In the genomic region with DNA sequence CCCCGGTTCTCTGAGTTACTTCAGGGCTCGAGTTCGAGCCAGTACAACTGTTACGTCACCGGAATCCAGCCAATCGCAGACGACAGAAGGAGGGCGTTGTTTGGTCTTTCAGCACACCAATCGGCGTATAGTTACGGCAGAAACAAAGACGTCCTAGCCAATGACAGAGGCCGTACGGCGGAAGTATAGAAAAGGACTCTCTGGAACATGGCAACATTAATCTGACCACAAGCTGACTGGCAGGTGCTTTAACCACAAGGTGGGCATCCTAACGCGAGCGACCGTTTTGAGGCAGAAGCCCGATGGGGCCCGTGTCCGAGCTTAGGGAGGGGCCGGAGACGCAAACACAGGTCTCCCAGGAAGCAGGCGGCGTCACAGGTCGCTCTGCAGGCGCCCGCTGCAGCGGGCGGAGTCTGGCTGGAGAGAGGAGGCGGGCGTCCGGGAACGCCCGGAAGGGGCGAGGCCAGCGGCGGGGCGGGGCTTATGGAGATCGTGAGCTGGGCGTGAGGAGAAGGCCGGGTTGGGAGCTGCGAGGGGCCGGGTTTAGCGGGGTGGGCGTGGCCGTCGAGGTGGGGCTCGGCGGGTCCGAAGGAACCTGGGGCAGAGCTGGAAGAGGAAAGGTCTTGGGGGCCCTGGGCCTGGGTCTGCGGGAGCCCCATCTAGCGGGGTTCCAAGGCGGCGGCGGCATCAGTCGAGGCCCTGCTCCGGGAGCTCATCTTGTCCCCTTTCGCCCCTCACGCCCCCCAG, we compare ENCODE assay signal across 8 cellular contexts. TPM values are rescaled to one million over a fixed set of nuclear protein-coding genes. Genes with fewer than 3 reads are reported as not detected.
DNase-seq lines count a peak whose midpoint lies in the region; ATAC-seq and TF ChIP-seq lines count a peak whose summit lies in the region.

A gene with protein sequence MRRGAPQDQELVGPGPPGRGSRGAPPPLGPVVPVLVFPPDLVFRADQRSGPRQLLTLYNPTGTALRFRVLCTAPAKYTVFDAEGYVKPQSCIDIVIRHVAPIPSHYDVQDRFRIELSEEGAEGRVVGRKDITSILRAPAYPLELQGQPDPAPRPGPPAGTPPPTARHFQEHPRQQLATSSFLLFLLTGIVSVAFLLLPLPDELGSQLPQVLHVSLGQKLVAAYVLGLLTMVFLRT (plus strand): TSS at position 558 of the 747 bp plus-strand sequence. CDS start 252 bp downstream, outside the sequence.

- ATAC-seq in GM19395 (IDR thresholded peaks at IDR 0.05; ENCODE audit: unreplicated experiment), result peak; percentile 95
- ATAC-seq in HG03565 (IDR thresholded peaks at IDR 0.05; ENCODE audit: unreplicated experiment), result peak; percentile 85
- peak; percentile 92 for ATAC-seq in left lobe of liver

- H3K4me3 Mint-ChIP-seq in CD14-positive monocyte, result peak within 1 kb of the TSS; percentile 93 to 97
- H3K4me3 Mint-ChIP-seq in dendritic cell treated with granulocyte-macrophage colony-stimulating factor and Interleukin-4, amounts not matched to agents 40 ng/mL and 50 ng/mL, for 4 days, result peak within 1 kb of the TSS; percentile 96

- H3K4me1 Mint-ChIP-seq in CD14-positive monocyte, result peaks cover 19% of the 10 kb centered on the region
- peaks cover 38% of the 10 kb centered on the region for H3K4me1 Mint-ChIP-seq in dendritic cell treated with granulocyte-macrophage colony-stimulating factor and Interleukin-4, amounts not matched to agents 40 ng/mL and 50 ng/mL, for 4 days (ENCODE audit: low read depth)

- intact Hi-C loops in CD14-positive monocyte (cut with micrococcal nuclease), result loop anchor here (1.0 to 5.0 kb wide), 5 partner anchors 25 to 275 kb away; a partner anchor contains a TSS
- intact Hi-C loops in dendritic cell treated with granulocyte-macrophage colony-stimulating factor and Interleukin-4, amounts not matched to agents 40 ng/mL and 50 ng/mL, for 4 days (cut with micrococcal nuclease), result loop anchor here (1.0 to 2.0 kb wide), 2 partner anchors 15 to 62 kb away; no protein-coding TSS in a partner anchor

- TF ChIP-seq CTCF in CD14-positive monocyte (IDR thresholded peaks at IDR 0.05), result no peak

- peak within 1 kb of the TSS; percentile 97 to 100 (median 99) for H3K27ac Mint-ChIP-seq in CD14-positive monocyte
- H3K27ac Mint-ChIP-seq in dendritic cell treated with granulocyte-macrophage colony-stimulating factor and Interleukin-4, amounts not matched to agents 40 ng/mL and 50 ng/mL, for 4 days, result peak within 1 kb of the TSS; percentile 100

- H3K27me3 Mint-ChIP-seq in CD14-positive monocyte (ENCODE audit: low read depth in 3 of 3), result peaks cover 2 to 10% (median 8%) of the 10 kb centered on the region in 3 donors
- peaks cover 7% of the 10 kb centered on the region for H3K27me3 Mint-ChIP-seq in dendritic cell treated with granulocyte-macrophage colony-stimulating factor and Interleukin-4, amounts not matched to agents 40 ng/mL and 50 ng/mL, for 4 days

- H3K9me3 Mint-ChIP-seq in CD14-positive monocyte, result peaks cover 0 to 3% (median 0%) of the 10 kb centered on the region in 7 donors
- no peaks in the 10 kb centered on the region for H3K9me3 Mint-ChIP-seq in dendritic cell treated with granulocyte-macrophage colony-stimulating factor and Interleukin-4, amounts not matched to agents 40 ng/mL and 50 ng/mL, for 4 days

- DNase-seq in CD14-positive monocyte (ENCODE audit: low spot score), result peak; percentile 98
- peak; percentile 99 for DNase-seq in NCI-H774 (lab: John Stamatoyannopoulos, UW)
- DNase-seq in activated CD4-positive, alpha-beta T cell treated with anti-CD3 and anti-CD28 coated beads, Interleukin-2, amount 50 U/mL, for 4 hours, result peak; percentile 96 to 97
- DNase-seq in left lobe of liver (ENCODE audit: low spot score), result peak; percentile 99
- peak; percentile 97 for DNase-seq in stimulated activated CD4-positive, alpha-beta T cell treated with anti-CD3 and anti-CD28 coated beads, Interleukin-2, amount 100 ng/mL, for 4 hours (ENCODE audit: low read depth)

- peaks cover 17 to 18% of the 10 kb centered on the region in 2 donors for H3K36me3 Mint-ChIP-seq in CD14-positive monocyte
- H3K36me3 Mint-ChIP-seq in dendritic cell treated with granulocyte-macrophage colony-stimulating factor and Interleukin-4, amounts not matched to agents 40 ng/mL and 50 ng/mL, for 4 days (ENCODE audit: low read depth), result peaks cover 28% of the 10 kb centered on the region

RNA-seq across cellular contexts. Expression of the gene that starts here (rescaled TPM):
- 10 to 100 TPM; 12.7 to 13.3 TPM for polyA plus RNA-seq in CD14-positive monocyte
- total RNA-seq in left lobe of liver, result 20.3 TPM

Comparison
In these comparisons a context has a peak if more than half of its experiments do, and no peak if none do; other contexts are left out.
1. Peak in every context shown above with its lines: DNase-seq and ATAC-seq.